In genomic region chr18:9174302-9174701, GRCh38 we compare ENCODE assay signal across 19 cellular contexts. TPM values are rescaled to one million over a fixed set of nuclear protein-coding genes. Genes with fewer than 3 reads are reported as not detected.
DNase-seq lines count a peak whose midpoint lies in the region; ATAC-seq and TF ChIP-seq lines count a peak whose summit lies in the region.
"Had no signal": no experiment of that assay in that cellular context is flagged by ENCODE, and none has a peak within 500 bp of the region (broad histone marks: within the 10 kb centered on the region; RNA-seq: fewer than 3 reads in every experiment).

No MANE protein-coding gene starts in this region.

- ATAC-seq in HG02759 (IDR thresholded peaks at IDR 0.05; ENCODE audit: unreplicated experiment): no peak
- ATAC-seq: A549, left colon had no signal

- no peak for DNase-seq in activated CD4-positive, alpha-beta memory T cell treated with anti-CD3 and anti-CD28 coated beads for 36 hours
- DNase-seq in activated CD4-positive, alpha-beta memory T cell treated with anti-CD3 and anti-CD28 coated beads, Interleukin-2, amount 10 ng/mL, durations not matched to agents 7 days and 5 days: no peak
- DNase-seq in KBM-7 (peak; percentile 26), nephron progenitor cell (no peak), MM.1S (no peak), osteoblast (ENCODE audit: insufficient read length, low spot score, missing footprints) (no peak)
- DNase-seq in effector memory CD4-positive, alpha-beta T cell: no peak
- DNase-seq: activated CD4-positive, alpha-beta T cell treated with anti-CD3 and anti-CD28 coated beads, Interleukin-2, amount 50 U/mL, for 4 hours; amniotic stem cell; COR-L47; effector CD8-positive, alpha-beta T cell; left colon; NCI-H2081; stimulated activated naive CD4-positive, alpha-beta T cell had no signal

- no peak overlapping the region for H3K4me3 ChIP-seq in effector memory CD4-positive, alpha-beta T cell (ENCODE audit: insufficient read depth, low read depth, low read length, poor library complexity, severe bottlenecking)
- H3K4me3 ChIP-seq in MM.1S (ENCODE audit: low read length) (no peak overlapping the region), osteoblast (ENCODE audit: insufficient read depth, low read length) (no peak overlapping the region)
- H3K4me3 ChIP-seq: A549 had no signal

- H3K9me2 ChIP-seq in MM.1S (replicated peaks; ENCODE audit: insufficient read depth, low read length): no peaks in the 10 kb centered on the region

- H3K36me3 Mint-ChIP-seq in activated CD4-positive, alpha-beta memory T cell treated with anti-CD3 and anti-CD28 coated beads for 36 hours: peaks cover 33% of the 10 kb centered on the region
- H3K36me3 Mint-ChIP-seq in activated CD4-positive, alpha-beta memory T cell treated with anti-CD3 and anti-CD28 coated beads, Interleukin-2, amount 10 ng/mL, durations not matched to agents 7 days and 5 days (ENCODE audit: low read depth): peaks cover 49% of the 10 kb centered on the region
- H3K36me3 Mint-ChIP-seq in nephron progenitor cell (ENCODE audit: low read depth): peaks cover 45% of the 10 kb centered on the region

- peaks cover 6% of the 10 kb centered on the region for H3K36me3 ChIP-seq in effector memory CD4-positive, alpha-beta T cell (ENCODE audit: control insufficient read depth, insufficient read depth, low read length)
- H3K36me3 ChIP-seq in MM.1S (replicated peaks; ENCODE audit: insufficient read depth, low read length) (peaks cover 3% of the 10 kb centered on the region; the same call in 1 of the 2 replicates), osteoblast (ENCODE audit: insufficient read depth, low read length) (no peaks in the 10 kb centered on the region)

- CTCF ChIA-PET in activated CD4-positive, alpha-beta memory T cell treated with anti-CD3 and anti-CD28 coated beads for 36 hours (lab: Charles Lee): no interaction called here
- CTCF ChIA-PET in activated CD4-positive, alpha-beta memory T cell treated with anti-CD3 and anti-CD28 coated beads, Interleukin-2, amount 10 ng/mL, durations not matched to agents 7 days and 5 days (lab: Charles Lee): no interaction called here

- H4K20me1 ChIP-seq in MM.1S (ENCODE audit: insufficient read depth, low read length) (peaks cover 85% of the 10 kb centered on the region), osteoblast (ENCODE audit: insufficient read depth, low read length) (peaks cover 47% of the 10 kb centered on the region)

- intact Hi-C loops in activated CD4-positive, alpha-beta memory T cell treated with anti-CD3 and anti-CD28 coated beads for 36 hours (cut with micrococcal nuclease): no loop called here

- no peak overlapping the region for H3K9ac ChIP-seq in MM.1S (ENCODE audit: low read length)

- H3K27ac ChIP-seq in effector memory CD4-positive, alpha-beta T cell (ENCODE audit: insufficient read depth, low read length, poor library complexity, severe bottlenecking): peak overlapping the region; percentile 11
- H3K27ac ChIP-seq in MM.1S (ENCODE audit: low read length): no peak overlapping the region
- H3K27ac ChIP-seq in osteoblast (ENCODE audit: low read depth, low read length): no peak overlapping the region
- H3K27ac ChIP-seq: A549 had no signal

- no peak for TF ChIP-seq CTCF in nephron progenitor cell (IDR thresholded peaks at IDR 0.05)
- no peak for TF ChIP-seq CTCF in MM.1S (IDR thresholded peaks at IDR 0.05; ENCODE audit: low read length)
- no peak for TF ChIP-seq CTCF in osteoblast (IDR thresholded peaks at IDR 0.05; ENCODE audit: extremely low read depth, low read depth, low read length)

- POLR2A ChIA-PET in activated CD4-positive, alpha-beta memory T cell treated with anti-CD3 and anti-CD28 coated beads for 36 hours (lab: Charles Lee): interaction anchor here (0.6 kb wide), 1 partner anchor 10 kb away, joined by 3 read pairs; no protein-coding TSS in a partner anchor
- POLR2A ChIA-PET in activated CD4-positive, alpha-beta memory T cell treated with anti-CD3 and anti-CD28 coated beads, Interleukin-2, amount 10 ng/mL, durations not matched to agents 7 days and 5 days (lab: Charles Lee): no interaction called here

- no peak overlapping the region for H3K4me3 Mint-ChIP-seq in activated CD4-positive, alpha-beta memory T cell treated with anti-CD3 and anti-CD28 coated beads for 36 hours
- no peak overlapping the region for H3K4me3 Mint-ChIP-seq in activated CD4-positive, alpha-beta memory T cell treated with anti-CD3 and anti-CD28 coated beads, Interleukin-2, amount 10 ng/mL, durations not matched to agents 7 days and 5 days
- no peak overlapping the region for H3K4me3 Mint-ChIP-seq in nephron progenitor cell

- H3K4me2 ChIP-seq in MM.1S (ENCODE audit: low read depth, low read length): no peak overlapping the region
- no peak overlapping the region for H3K4me2 ChIP-seq in osteoblast (ENCODE audit: insufficient read depth, low read length)
- H3K4me2 ChIP-seq: A549 had no signal

- H3K27me3 ChIP-seq in effector memory CD4-positive, alpha-beta T cell (replicated peaks; ENCODE audit: control insufficient read depth, insufficient read depth, low read length, poor library complexity, severe bottlenecking): no peaks in the 10 kb centered on the region
- H3K27me3 ChIP-seq in MM.1S (replicated peaks; ENCODE audit: insufficient read depth, low read length): no peaks in the 10 kb centered on the region
- H3K27me3 ChIP-seq in osteoblast (ENCODE audit: insufficient read depth, low read length): no peaks in the 10 kb centered on the region

- no peaks in the 10 kb centered on the region for H3K27me3 Mint-ChIP-seq in activated CD4-positive, alpha-beta memory T cell treated with anti-CD3 and anti-CD28 coated beads for 36 hours
- no peaks in the 10 kb centered on the region for H3K27me3 Mint-ChIP-seq in activated CD4-positive, alpha-beta memory T cell treated with anti-CD3 and anti-CD28 coated beads, Interleukin-2, amount 10 ng/mL, durations not matched to agents 7 days and 5 days
- H3K27me3 Mint-ChIP-seq in nephron progenitor cell (ENCODE audit: low read depth, poor library complexity): peaks cover 2% of the 10 kb centered on the region
- H3K27me3 Mint-ChIP-seq: central memory CD8-positive, alpha-beta T cell; progenitor cell of endocrine pancreas had no signal

- no peak overlapping the region for H2AFZ ChIP-seq in MM.1S (ENCODE audit: low read length)
- H2AFZ ChIP-seq in osteoblast (ENCODE audit: low read length): no peak overlapping the region

- peaks cover 84% of the 10 kb centered on the region for H3K4me1 Mint-ChIP-seq in activated CD4-positive, alpha-beta memory T cell treated with anti-CD3 and anti-CD28 coated beads for 36 hours (ENCODE audit: low read depth)
- H3K4me1 Mint-ChIP-seq in activated CD4-positive, alpha-beta memory T cell treated with anti-CD3 and anti-CD28 coated beads, Interleukin-2, amount 10 ng/mL, durations not matched to agents 7 days and 5 days: peaks cover 47% of the 10 kb centered on the region
- no peaks in the 10 kb centered on the region for H3K4me1 Mint-ChIP-seq in nephron progenitor cell

- peak overlapping the region; percentile 29 for H3K27ac Mint-ChIP-seq in activated CD4-positive, alpha-beta memory T cell treated with anti-CD3 and anti-CD28 coated beads for 36 hours
- no peak overlapping the region for H3K27ac Mint-ChIP-seq in activated CD4-positive, alpha-beta memory T cell treated with anti-CD3 and anti-CD28 coated beads, Interleukin-2, amount 10 ng/mL, durations not matched to agents 7 days and 5 days
- H3K27ac Mint-ChIP-seq in nephron progenitor cell: peak overlapping the region; percentile 24
- H3K27ac Mint-ChIP-seq: activated T-helper 2 cell treated with anti-CD3 and anti-CD28 coated beads, Interferon-gamma antibody, Interleukin-2, Interleukin-4, amounts not matched to agents 10 μg/mL and 5 μg/mL and 100 μg/mL, durations not matched to agents 14 hours and 24 hours and 36 hours; progenitor cell of endocrine pancreas had no signal

- H3K4me1 ChIP-seq in effector memory CD4-positive, alpha-beta T cell (ENCODE audit: control insufficient read depth, insufficient read depth, low read length, poor library complexity, severe bottlenecking): peaks cover 11% of the 10 kb centered on the region
- peaks cover 19% of the 10 kb centered on the region; the same call in 1 of the 2 replicates for H3K4me1 ChIP-seq in MM.1S (ENCODE audit: low read length)
- H3K4me1 ChIP-seq in osteoblast (ENCODE audit: insufficient read depth, low read length): no peaks in the 10 kb centered on the region
- H3K4me1 ChIP-seq: A549 had no signal

- in situ Hi-C loops in KBM-7 (cut with MboI; ENCODE audit: low pct_unique_long_range_greater_than_20kb, low sequenced_read_pairs): no loop called here

- no peaks in the 10 kb centered on the region for H3K9me3 ChIP-seq in effector memory CD4-positive, alpha-beta T cell (ENCODE audit: control insufficient read depth, low read length)
- H3K9me3 ChIP-seq in MM.1S (replicated peaks; ENCODE audit: insufficient read depth, low read length): no peaks in the 10 kb centered on the region
- no peaks in the 10 kb centered on the region for H3K9me3 ChIP-seq in osteoblast (ENCODE audit: low read depth, low read length)
- H3K9me3 ChIP-seq: A549 had no signal

- peaks cover 15% of the 10 kb centered on the region for H3F3A ChIP-seq in MM.1S (ENCODE audit: insufficient read depth, low read length)

- H3K79me2 ChIP-seq in MM.1S (ENCODE audit: low read length): peaks cover 96% of the 10 kb centered on the region
- peaks cover 90% of the 10 kb centered on the region for H3K79me2 ChIP-seq in osteoblast (ENCODE audit: insufficient read depth, low read length)

- H3K9me3 Mint-ChIP-seq in activated CD4-positive, alpha-beta memory T cell treated with anti-CD3 and anti-CD28 coated beads for 36 hours: peaks cover 8% of the 10 kb centered on the region
- peaks cover 8% of the 10 kb centered on the region for H3K9me3 Mint-ChIP-seq in activated CD4-positive, alpha-beta memory T cell treated with anti-CD3 and anti-CD28 coated beads, Interleukin-2, amount 10 ng/mL, durations not matched to agents 7 days and 5 days
- peaks cover 39% of the 10 kb centered on the region for H3K9me3 Mint-ChIP-seq in nephron progenitor cell
- H3K9me3 Mint-ChIP-seq: central memory CD8-positive, alpha-beta T cell had no signal

RNA-seq across cellular contexts. Expression of gene ANKRD12, which starts 37.7 kb away (rescaled TPM):
- total RNA-seq in activated CD4-positive, alpha-beta memory T cell treated with anti-CD3 and anti-CD28 coated beads for 36 hours: 10 to 100 TPM; 77.8 to 83.9 TPM
- total RNA-seq in activated CD4-positive, alpha-beta memory T cell treated with anti-CD3 and anti-CD28 coated beads, Interleukin-2, amount 10 ng/mL, durations not matched to agents 7 days and 5 days: 100 to 1,000 TPM; 103 to 111 TPM
- total RNA-seq in osteoblast: 47.8 and 53.9 TPM in 2 replicates
